Comparison of ENCODE assay signal across 17 cellular contexts in genomic region chr2:128599700-128600099, GRCh38.
DNase-seq lines count a peak whose midpoint lies in the region; ATAC-seq, FAIRE-seq and TF ChIP-seq lines count a peak whose summit lies in the region.
"Had no signal": no experiment of that assay in that cellular context is flagged by ENCODE, and none has a peak within 500 bp of the region (broad histone marks: within the 10 kb centered on the region; RNA-seq: fewer than 3 reads in every experiment).

No MANE protein-coding gene starts in this region.

- no peaks in the 10 kb centered on the region for H3K36me3 ChIP-seq in Peyer's patch
- no peaks in the 10 kb centered on the region for H3K36me3 ChIP-seq in neural progenitor cell

- no peak overlapping the region for H3K27ac ChIP-seq in right cardiac atrium (ENCODE audit: low read length)
- H3K27ac ChIP-seq in Peyer's patch = no peak overlapping the region
- H3K27ac ChIP-seq in neural progenitor cell = no peak overlapping the region

- H2AFZ ChIP-seq in neural progenitor cell (replicated peaks) = no peak overlapping the region

- H3K9me3 Mint-ChIP-seq in neural progenitor cell = no peaks in the 10 kb centered on the region
- H3K9me3 Mint-ChIP-seq: CD4-positive, alpha-beta memory T cell had no signal

- H3K9me3 ChIP-seq in right cardiac atrium (ENCODE audit: control insufficient read depth, low read length) (no peaks in the 10 kb centered on the region), Peyer's patch (no peaks in the 10 kb centered on the region), neural progenitor cell (ENCODE audit: low read depth) (no peaks in the 10 kb centered on the region)

- ATAC-seq in Right ventricle myocardium superior (ENCODE audit: poor library complexity) (no peak), right cardiac atrium (no peak)

- no peaks in the 10 kb centered on the region for H3F3A ChIP-seq in neural progenitor cell (ENCODE audit: low read depth)

- H3K9ac ChIP-seq in neural progenitor cell = no peak overlapping the region

- TF ChIP-seq CTCF in Peyer's patch (IDR thresholded peaks at IDR 0.05) (no peak), neural progenitor cell (IDR thresholded peaks at IDR 0.05) (no peak)

- H3K4me3 Mint-ChIP-seq in neural progenitor cell = no peak overlapping the region
- H3K4me3 Mint-ChIP-seq: CD4-positive, alpha-beta memory T cell had no signal

- H3K27ac Mint-ChIP-seq in neural progenitor cell = peak overlapping the region; percentile 24
- H3K27ac Mint-ChIP-seq: CD4-positive, alpha-beta memory T cell had no signal

- 96% methylated on average over 8 of the region's 8 CpGs for WGBS in right cardiac atrium

- no peaks in the 10 kb centered on the region for H3K79me2 ChIP-seq in neural progenitor cell (ENCODE audit: low read depth)

- H3K4me1 Mint-ChIP-seq in neural progenitor cell = peaks cover 24% of the 10 kb centered on the region
- H3K4me1 Mint-ChIP-seq: CD4-positive, alpha-beta memory T cell had no signal

- H3K27me3 Mint-ChIP-seq in neural progenitor cell (ENCODE audit: insufficient read depth, low read depth) = peaks cover 2% of the 10 kb centered on the region
- H3K27me3 Mint-ChIP-seq: CD4-positive, alpha-beta memory T cell had no signal

- H3K4me2 ChIP-seq in neural progenitor cell = no peak overlapping the region

- no peak for TF ChIP-seq POLR2A in Peyer's patch (IDR thresholded peaks at IDR 0.05)

- no peak overlapping the region for H3K4me3 ChIP-seq in right cardiac atrium (ENCODE audit: low read length)
- no peak overlapping the region for H3K4me3 ChIP-seq in Peyer's patch
- H3K4me3 ChIP-seq in neural progenitor cell = no peak overlapping the region

- no peaks in the 10 kb centered on the region for H4K20me1 ChIP-seq in neural progenitor cell (ENCODE audit: low read depth)

- H3K27me3 ChIP-seq in right cardiac atrium (ENCODE audit: control insufficient read depth, insufficient read depth) (no peaks in the 10 kb centered on the region), Peyer's patch (no peaks in the 10 kb centered on the region), neural progenitor cell (no peaks in the 10 kb centered on the region)

- H3K4me1 ChIP-seq in right cardiac atrium (ENCODE audit: control insufficient read depth, insufficient read depth, low read length) = no peaks in the 10 kb centered on the region
- H3K4me1 ChIP-seq in Peyer's patch = no peaks in the 10 kb centered on the region
- no peaks in the 10 kb centered on the region for H3K4me1 ChIP-seq in neural progenitor cell

- FAIRE-seq in RCC 7860 (lab: Jason Lieb, UNC) = no peak

- intact Hi-C loops in Right ventricle myocardium superior (cut with DNase I) = no loop called here
- intact Hi-C loops in right cardiac atrium (cut with DNase I) = no loop called here

- DNase-seq in Right ventricle myocardium superior = peak; percentile 24
- no peak for DNase-seq in right cardiac atrium
- DNase-seq in Peyer's patch = peak in 2 of 3 donors; percentile 21 to 39
- DNase-seq in neural progenitor cell (ENCODE audit: low spot score) = no peak
- peak; percentile 24 for DNase-seq in ureter (ENCODE audit: low spot score)
- DNase-seq in OCI-M2 (lab: John Stamatoyannopoulos, UW; ENCODE audit: unreplicated experiment) = no peak
- no peak for DNase-seq in RCC 7860 (ENCODE audit: low spot score)
- DNase-seq: ACHN; Calu3; CD4-positive, alpha-beta memory T cell; DMS53; HCEC 1CT; NCI-H1048; NCI-H146; NCI-H2081; NCI-H82; SHP77 had no signal

- H3K36me3 Mint-ChIP-seq in neural progenitor cell = no peaks in the 10 kb centered on the region
- H3K36me3 Mint-ChIP-seq: CD4-positive, alpha-beta memory T cell had no signal

Comparison
In these comparisons a context has a peak if more than half of its experiments do, and no peak if none do; other contexts are left out.
1. DNase-seq: peak in Right ventricle myocardium superior (single experiment), Peyer's patch (2 of 3) and ureter (single experiment); none in right cardiac atrium (0 of 3), neural progenitor cell (single experiment), OCI-M2 (single experiment) and RCC 7860 (single experiment).